In the genomic region with DNA sequence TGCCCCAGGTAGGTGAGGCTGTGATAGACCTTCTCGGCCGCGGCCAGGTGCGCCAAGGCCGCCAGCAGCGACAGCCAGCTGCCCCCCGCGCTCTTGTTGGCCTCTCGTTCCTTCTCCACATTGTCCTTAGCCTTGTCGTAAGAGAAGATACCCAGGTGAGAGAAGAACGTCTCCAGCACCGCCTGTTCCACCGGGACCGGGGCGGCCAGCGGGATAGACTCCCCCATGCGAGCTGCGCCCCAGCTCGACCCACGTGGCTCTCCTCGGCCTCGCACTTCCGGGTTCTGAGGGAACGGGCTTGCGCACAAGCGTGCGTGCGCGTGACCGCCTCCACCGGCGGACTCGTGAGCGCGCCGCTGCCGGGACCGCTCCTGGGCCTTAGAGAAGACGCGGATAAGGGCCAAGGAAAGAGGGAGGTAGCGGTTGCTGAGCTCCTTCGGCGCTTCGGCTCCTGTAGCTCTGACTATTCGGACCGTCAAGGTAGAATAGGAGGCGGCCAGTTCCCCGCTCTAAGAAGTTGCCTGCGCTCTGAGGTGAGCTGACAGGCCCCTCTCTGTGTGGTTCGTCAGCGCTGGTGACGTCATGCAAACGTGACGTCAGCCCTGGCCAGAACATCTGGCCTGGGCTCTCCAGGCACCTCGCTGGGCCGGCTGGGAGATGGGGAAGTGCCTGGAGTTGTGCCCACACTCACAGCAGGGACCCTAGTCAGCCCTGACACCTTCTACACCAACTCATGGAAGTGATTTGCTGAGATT, we compare ENCODE assay signal across 8 cellular contexts. TPM values are rescaled to one million over a fixed set of nuclear protein-coding genes. Genes with fewer than 3 reads are reported as not detected.
DNase-seq lines count a peak whose midpoint lies in the region; ATAC-seq, FAIRE-seq and TF ChIP-seq lines count a peak whose summit lies in the region.

A gene (minus strand): TSS at position 286 of the 755 bp plus-strand sequence. CDS start 59 bp downstream, at position 227.

- TF ChIP-seq CTCF in BJ (IDR thresholded peaks at IDR 0.05; ENCODE audit: insufficient read depth, low read depth, low read length), result no peak

- peak; percentile 93 for FAIRE-seq in GM19239 (lab: Jason Lieb, UNC)

- peak; percentile 52 for DNase-seq in BJ (ENCODE audit: low read depth)
- DNase-seq in GM19239 (ENCODE audit: insufficient read length, low spot score), result peak; percentile 73
- DNase-seq in NCI-H510A treated with DMSO at 0.1 percent for 48 hours (lab: John Stamatoyannopoulos, UW), result peak; percentile 99
- DNase-seq in activated CD4-positive, alpha-beta T cell treated with anti-CD3 and anti-CD28 coated beads for 4 hours, result peak; percentile 89 to 94
- peak; percentile 65 to 86 (median 80) for DNase-seq in stimulated activated CD4-positive, alpha-beta T cell treated with anti-CD3 and anti-CD28 coated beads, Interleukin-1b, Interleukin-23, amount 100 ng/mL, for 24 hours (ENCODE audit: low read depth in 4 of 4, low spot score in 1 of 4)

- ATAC-seq in HG03442 (IDR thresholded peaks at IDR 0.05; ENCODE audit: unreplicated experiment), result peak; percentile 92

- no peaks in the 10 kb centered on the region for H3K36me3 ChIP-seq in BJ (ENCODE audit: control insufficient read depth, insufficient read depth, low read length)

- CTCF ChIA-PET in BJ (lab: Yijun Ruan, JAX), result interaction anchor here (0.7 to 1.1 kb wide), 2 partner anchors 14 kb away, joined by 3 read pairs; no protein-coding TSS in a partner anchor

- POLR2A ChIA-PET in BJ (lab: Charles Lee), result no interaction called here

- H3K27me3 ChIP-seq in BJ (ENCODE audit: control insufficient read depth, insufficient read depth, low read length) (no peaks in the 10 kb centered on the region), layer of hippocampus (ENCODE audit: control insufficient read depth, insufficient read depth, low read length) (no peaks in the 10 kb centered on the region)

- peak within 1 kb of the TSS; percentile 82 for H3K4me3 ChIP-seq in BJ (ENCODE audit: low read depth, low read length)

- H3K27ac ChIP-seq in cingulate gyrus (ENCODE audit: low read depth, low read length) (peak within 1 kb of the TSS; percentile 95), layer of hippocampus (ENCODE audit: low read depth, low read length) (peak within 1 kb of the TSS; percentile 94)

RNA-seq across cellular contexts. Expression of the gene that starts here (rescaled TPM):
- 3.3 and 3.8 TPM in 2 replicates for polyA plus RNA-seq in BJ (2011; rRNA removed)
- polyA minus RNA-seq in BJ (2011; rRNA and poly(A)+ RNA removed), result 5.0 and 5.6 TPM in 2 replicates

Comparison
In these comparisons a context has a peak if more than half of its experiments do, and no peak if none do; other contexts are left out.
1. Peak in every context shown above with its lines: DNase-seq, ATAC-seq, H3K4me3 ChIP-seq and H3K27ac ChIP-seq.